In genomic region chr7:6093375-6093774, GRCh38 we compare ENCODE assay signal across 25 cellular contexts.
"Had no signal": no experiment of that assay in that cellular context is flagged by ENCODE, and none has a peak within 500 bp of the region (broad histone marks: within the 10 kb centered on the region; RNA-seq: fewer than 3 reads in every experiment).

No MANE protein-coding gene starts in this region.

- H3K4me1 Mint-ChIP-seq: activated B cell treated with CpG ODN at 0.5 μM for 24 hours; activated CD8-positive, alpha-beta memory T cell treated with anti-CD3 and anti-CD28 coated beads, Interleukin-2, amount 10 ng/mL, durations not matched to agents 7 days and 5 days; activated naive CD4-positive, alpha-beta T cell treated with anti-CD3 and anti-CD28 coated beads, Interleukin-2, amount 50 U/mL, for 24 hours; central memory CD8-positive, alpha-beta T cell had no signal

- DNase-seq: activated B cell treated with CpG ODN at 0.5 μM for 24 hours; activated CD4-positive, alpha-beta T cell treated with anti-CD3 and anti-CD28 coated beads for 1 hour; activated CD4-positive, alpha-beta T cell treated with anti-CD3 and anti-CD28 coated beads, Interleukin-2, amount 10 ng/mL, durations not matched to agents 24 days and 14 days; activated CD4-positive, alpha-beta T cell treated with anti-CD3 and anti-CD28 coated beads, Interleukin-2, amount 50 U/mL, for 48 hours; activated CD8-positive, alpha-beta memory T cell treated with anti-CD3 and anti-CD28 coated beads, Interleukin-2, amount 10 ng/mL, durations not matched to agents 7 days and 5 days; activated effector memory CD4-positive, alpha-beta T cell treated with Interleukin-2 at 50 U/mL for 16 hours; activated naive CD4-positive, alpha-beta T cell; activated T-cell treated with anti-CD3 and anti-CD28 coated beads, Interleukin-2, amount 50 U/mL, for 24 hours; amniotic stem cell; body of pancreas; Karpas-422; NCI-H1105 treated with DMSO at 0.1 percent for 48 hours; NCI-H187 treated with DMSO at 0.1 percent for 48 hours; NCI-H2081 treated with DMSO at 0.1 percent for 48 hours; NCI-H2171; NCI-H226; NCI-H526; Right ventricle myocardium superior; SJCRH30 had no signal

- H3K9me3 Mint-ChIP-seq: activated B cell treated with CpG ODN at 0.5 μM for 24 hours; activated CD4-positive, alpha-beta T cell treated with anti-CD3 and anti-CD28 coated beads, Interleukin-2, amount 10 ng/mL, durations not matched to agents 24 days and 14 days; activated naive CD4-positive, alpha-beta T cell treated with anti-CD3 and anti-CD28 coated beads, Interleukin-2, amount 50 U/mL, for 24 hours; activated T-cell treated with anti-CD3 and anti-CD28 coated beads, Interleukin-2, amount 50 U/mL, for 24 hours; activated T-helper 1 cell treated with anti-CD3 and anti-CD28 coated beads, Interleukin-12 subunit alpha, Interleukin-12 subunit beta, Interleukin-2, Interleukin-4 antibody, amounts not matched to agents 30 ng/mL and 10 ng/mL and 1 ng/mL, durations not matched to agents 14 hours and 24 hours and 36 hours; central memory CD8-positive, alpha-beta T cell; T-helper 1 cell treated with Interleukin-12 subunit alpha and Interleukin-12 subunit beta and Interleukin-4 antibody, amounts not matched to agents 30 μg/mL and 1 μg/mL, for 36 hours had no signal

- H3K27me3 ChIP-seq: ascending aorta, body of pancreas, SJCRH30 had no signal

- H3K27ac ChIP-seq: ascending aorta, body of pancreas, RWPE1, SJCRH30 had no signal

- H3K36me3 ChIP-seq: ascending aorta, SJCRH30 had no signal

- ATAC-seq: activated CD8-positive, alpha-beta memory T cell treated with anti-CD3 and anti-CD28 coated beads, Interleukin-2, amount 10 ng/mL, durations not matched to agents 7 days and 5 days; body of pancreas had no signal

- H3K36me3 Mint-ChIP-seq: activated CD8-positive, alpha-beta memory T cell treated with anti-CD3 and anti-CD28 coated beads, Interleukin-2, amount 10 ng/mL, durations not matched to agents 7 days and 5 days; activated naive CD4-positive, alpha-beta T cell treated with anti-CD3 and anti-CD28 coated beads, Interleukin-2, amount 50 U/mL, for 24 hours had no signal

- H3K27ac Mint-ChIP-seq: activated B cell treated with CpG ODN at 0.5 μM for 24 hours; activated CD4-positive, alpha-beta T cell treated with anti-CD3 and anti-CD28 coated beads, Interleukin-2, amount 10 ng/mL, durations not matched to agents 24 days and 14 days; activated CD8-positive, alpha-beta memory T cell treated with anti-CD3 and anti-CD28 coated beads, Interleukin-2, amount 10 ng/mL, durations not matched to agents 7 days and 5 days; activated naive CD4-positive, alpha-beta T cell treated with anti-CD3 and anti-CD28 coated beads, Interleukin-2, amount 50 U/mL, for 24 hours; activated T-cell treated with anti-CD3 and anti-CD28 coated beads, Interleukin-2, amount 50 U/mL, for 24 hours; activated T-helper 1 cell treated with anti-CD3 and anti-CD28 coated beads, Interleukin-12 subunit alpha, Interleukin-12 subunit beta, Interleukin-2, Interleukin-4 antibody, amounts not matched to agents 30 ng/mL and 10 ng/mL and 1 ng/mL, durations not matched to agents 14 hours and 24 hours and 36 hours; T-helper 1 cell treated with Interleukin-12 subunit alpha and Interleukin-12 subunit beta and Interleukin-4 antibody, amounts not matched to agents 30 μg/mL and 1 μg/mL, for 36 hours had no signal

- H3K4me3 ChIP-seq: ascending aorta, body of pancreas, SJCRH30 had no signal

- H3K9me3 ChIP-seq: ascending aorta, body of pancreas, SJCRH30 had no signal

- H3K4me3 Mint-ChIP-seq: activated B cell treated with CpG ODN at 0.5 μM for 24 hours; activated CD4-positive, alpha-beta T cell treated with anti-CD3 and anti-CD28 coated beads, Interleukin-2, amount 10 ng/mL, durations not matched to agents 24 days and 14 days; activated CD8-positive, alpha-beta memory T cell treated with anti-CD3 and anti-CD28 coated beads, Interleukin-2, amount 10 ng/mL, durations not matched to agents 7 days and 5 days; activated naive CD4-positive, alpha-beta T cell treated with anti-CD3 and anti-CD28 coated beads, Interleukin-2, amount 50 U/mL, for 24 hours; activated T-cell treated with anti-CD3 and anti-CD28 coated beads, Interleukin-2, amount 50 U/mL, for 24 hours; activated T-helper 1 cell treated with anti-CD3 and anti-CD28 coated beads, Interleukin-12 subunit alpha, Interleukin-12 subunit beta, Interleukin-2, Interleukin-4 antibody, amounts not matched to agents 30 ng/mL and 10 ng/mL and 1 ng/mL, durations not matched to agents 14 hours and 24 hours and 36 hours; central memory CD8-positive, alpha-beta T cell; T-helper 1 cell treated with Interleukin-12 subunit alpha and Interleukin-12 subunit beta and Interleukin-4 antibody, amounts not matched to agents 30 μg/mL and 1 μg/mL, for 36 hours had no signal

- H3K4me1 ChIP-seq: ascending aorta, body of pancreas, SJCRH30 had no signal
